In the genomic region with DNA sequence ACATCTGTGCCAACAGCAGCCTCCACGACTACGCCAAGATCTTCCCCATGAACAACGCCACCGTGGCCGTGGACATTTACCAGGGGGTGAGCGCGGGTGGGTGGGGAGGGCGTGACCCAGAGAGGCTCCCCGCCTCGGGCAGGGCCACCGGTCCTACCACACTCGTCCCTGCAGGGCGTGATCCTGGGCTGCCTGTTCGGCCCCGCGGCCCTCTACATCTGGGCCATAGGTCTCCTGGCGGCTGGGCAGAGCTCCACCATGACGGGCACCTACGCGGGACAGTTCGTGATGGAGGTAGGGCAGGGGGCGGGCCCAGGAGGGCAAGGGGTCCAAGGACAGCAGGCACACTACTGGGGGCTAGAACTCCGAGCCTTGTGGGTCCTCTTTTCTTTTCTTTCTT, we compare ENCODE assay signal across 1 cellular context.
TF ChIP-seq lines count a peak whose summit lies in the region.

No MANE protein-coding gene starts in this region.

TF ChIP-seq in H1, 55 proteins besides CTCF, POLR2A, EP300 and RAD21:
- TF ChIP-seq SIN3A (conservative IDR thresholded peaks at IDR 0.05 in 1 of 2, IDR thresholded peaks at IDR 0.05 in 1 of 2; ENCODE audit: low read depth in 1 of 2, low read length in 2 of 2) (no peak), TEAD4 (IDR thresholded peaks at IDR 0.05; ENCODE audit: low read depth, low read length) (no peak), CREB1 (IDR thresholded peaks at IDR 0.05) (no peak), USF2 (IDR thresholded peaks at IDR 0.05; ENCODE audit: low read length) (no peak), SIRT6 (IDR thresholded peaks at IDR 0.05; ENCODE audit: low read length) (no peak), SIX5 (IDR thresholded peaks at IDR 0.05; ENCODE audit: low read depth, low read length) (no peak), SAP30 (IDR thresholded peaks at IDR 0.05; ENCODE audit: insufficient read depth, insufficient replicate concordance, low read length) (no peak), ASH2L (IDR thresholded peaks at IDR 0.05; ENCODE audit: low read length) (no peak), YY1 (IDR thresholded peaks at IDR 0.05; ENCODE audit: low read depth, low read length) (no peak), KDM4A (IDR thresholded peaks at IDR 0.05; ENCODE audit: low read depth, low read length, severe bottlenecking) (no peak), RFX5 (IDR thresholded peaks at IDR 0.05; ENCODE audit: borderline replicate concordance, low read depth, low read length) (no peak), TAF7 (optimal IDR thresholded peaks at IDR 0.05; ENCODE audit: borderline replicate concordance, low read depth, low read length) (no peak)
- TF ChIP-seq, protein P1, sequence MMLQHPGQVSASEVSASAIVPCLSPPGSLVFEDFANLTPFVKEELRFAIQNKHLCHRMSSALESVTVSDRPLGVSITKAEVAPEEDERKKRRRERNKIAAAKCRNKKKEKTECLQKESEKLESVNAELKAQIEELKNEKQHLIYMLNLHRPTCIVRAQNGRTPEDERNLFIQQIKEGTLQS (IDR thresholded peaks at IDR 0.05; ENCODE audit: insufficient read depth, low read depth, low read length) = no peak
TF ChIP-seq in H1: peak in this region for 0.
